ENCODE assay signal across 12 cellular contexts in the genomic region with DNA sequence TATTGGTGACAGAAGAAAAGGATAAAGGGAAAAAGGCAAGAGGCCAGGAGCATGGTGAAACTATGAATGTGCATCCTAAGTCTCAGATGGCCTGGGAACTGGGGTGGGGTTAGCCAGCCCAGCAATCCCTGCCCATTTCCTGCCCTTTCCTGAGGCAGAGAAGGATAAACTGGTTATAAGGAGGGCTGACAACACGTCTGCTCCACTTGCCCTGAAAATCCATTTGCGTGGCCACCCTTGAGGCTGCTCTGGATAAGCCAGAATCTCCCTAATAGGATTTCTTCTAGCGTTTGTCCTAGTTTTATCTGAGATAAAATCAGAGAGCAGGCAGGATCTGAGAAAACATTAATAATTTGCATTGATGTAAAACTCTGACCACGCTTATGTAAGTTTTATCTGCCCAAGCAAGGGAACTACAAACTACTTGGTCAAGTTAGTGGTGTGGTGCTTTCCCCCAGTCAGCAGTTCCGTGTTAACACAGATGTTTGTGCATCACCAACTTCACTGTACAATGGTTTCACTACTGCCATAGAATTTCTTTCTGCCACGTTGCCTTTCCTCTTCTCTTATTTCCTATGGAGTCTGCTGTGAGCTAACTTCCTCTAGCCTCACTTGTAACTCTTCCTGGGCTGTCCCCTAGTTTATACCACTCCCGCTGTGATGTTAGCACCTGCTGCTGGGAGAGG.
DNase-seq lines count a peak whose midpoint lies in the region; ATAC-seq, FAIRE-seq and TF ChIP-seq lines count a peak whose summit lies in the region.
"Had no signal": no experiment of that assay in that cellular context is flagged by ENCODE, and none has a peak within 500 bp of the region (broad histone marks: within the 10 kb centered on the region; RNA-seq: fewer than 3 reads in every experiment).

No MANE protein-coding gene starts in this region.

- no peaks in the 10 kb centered on the region for H3K36me3 ChIP-seq in SU-DHL-6 (ENCODE audit: low read length)
- H3K36me3 ChIP-seq: left lung had no signal

- H2AFZ ChIP-seq in SU-DHL-6 (ENCODE audit: low read depth, low read length, severe bottlenecking), result peak overlapping the region; percentile 44

- no peaks in the 10 kb centered on the region for H3K27me3 Mint-ChIP-seq in MCF 10A (ENCODE audit: insufficient read depth, unreplicated experiment)
- peaks cover 17% of the 10 kb centered on the region for H3K27me3 Mint-ChIP-seq in activated CD4-positive, alpha-beta T cell treated with anti-CD3 and anti-CD28 coated beads for 36 hours
- H3K27me3 Mint-ChIP-seq: CD4-positive, alpha-beta memory T cell had no signal

- DNase-seq in GM18507 (ENCODE audit: extremely low spot score, insufficient read length, low read depth) (no peak), SW 1271 (lab: John Stamatoyannopoulos, UW) (no peak), MCF 10A (ENCODE audit: unreplicated experiment) (no peak), GF-D8 (lab: John Stamatoyannopoulos, UW) (no peak)
- DNase-seq in activated CD4-positive, alpha-beta T cell treated with anti-CD3 and anti-CD28 coated beads for 36 hours, result no peak
- DNase-seq: activated CD4-positive, alpha-beta T cell treated with anti-CD3 and anti-CD28 coated beads for 1 hour; CD4-positive, alpha-beta memory T cell; left lung had no signal

- H3F3A ChIP-seq in SU-DHL-6 (ENCODE audit: insufficient read depth), result no peaks in the 10 kb centered on the region

- ATAC-seq in GM21381 (IDR thresholded peaks at IDR 0.05; ENCODE audit: unreplicated experiment) (peak; percentile 97), HG03064 (IDR thresholded peaks at IDR 0.05; ENCODE audit: low read depth, unreplicated experiment) (peak; percentile 90)
- ATAC-seq in activated CD4-positive, alpha-beta T cell treated with anti-CD3 and anti-CD28 coated beads for 36 hours, result no peak
- ATAC-seq: Panc1 had no signal

- no peaks in the 10 kb centered on the region for H3K79me2 ChIP-seq in SU-DHL-6 (ENCODE audit: insufficient read depth, low read length)

- intact Hi-C loops in MCF 10A (cut with micrococcal nuclease), result no loop called here
- intact Hi-C loops in activated CD4-positive, alpha-beta T cell treated with anti-CD3 and anti-CD28 coated beads for 36 hours (cut with DNase I, micrococcal nuclease), result no loop called here

- peaks cover 4% of the 10 kb centered on the region for H3K36me3 Mint-ChIP-seq in MCF 10A (ENCODE audit: insufficient read depth, unreplicated experiment)
- H3K36me3 Mint-ChIP-seq in activated CD4-positive, alpha-beta T cell treated with anti-CD3 and anti-CD28 coated beads for 36 hours (ENCODE audit: low read depth), result no peaks in the 10 kb centered on the region
- H3K36me3 Mint-ChIP-seq: CD4-positive, alpha-beta memory T cell had no signal

- no peaks in the 10 kb centered on the region for H4K20me1 ChIP-seq in SU-DHL-6 (ENCODE audit: low read depth, low read length)

- H3K4me3 ChIP-seq in SU-DHL-6 (ENCODE audit: insufficient read depth, low read length, poor library complexity, severe bottlenecking), result no peak overlapping the region
- H3K4me3 ChIP-seq: left lung had no signal

- FAIRE-seq in GM18507 (lab: Jason Lieb, UNC), result peak; percentile 71

- H3K27ac ChIP-seq in SU-DHL-6 (ENCODE audit: low read depth, low read length), result peak overlapping the region; percentile 25

- peak overlapping the region; percentile 18 for H3K4me2 ChIP-seq in SU-DHL-6 (ENCODE audit: low read depth, low read length, poor library complexity, severe bottlenecking)

- no peaks in the 10 kb centered on the region for H3K9me3 ChIP-seq in SU-DHL-6 (ENCODE audit: insufficient read depth, low read length)
- H3K9me3 ChIP-seq: left lung had no signal

- no peaks in the 10 kb centered on the region for H3K27me3 ChIP-seq in SU-DHL-6 (ENCODE audit: low read length)
- H3K27me3 ChIP-seq: left lung had no signal

- no peak overlapping the region for H3K27ac Mint-ChIP-seq in MCF 10A (ENCODE audit: low read depth, unreplicated experiment)
- no peak overlapping the region for H3K27ac Mint-ChIP-seq in activated CD4-positive, alpha-beta T cell treated with anti-CD3 and anti-CD28 coated beads for 36 hours
- H3K27ac Mint-ChIP-seq: CD4-positive, alpha-beta memory T cell had no signal

- H3K9me3 Mint-ChIP-seq in MCF 10A (ENCODE audit: unreplicated experiment), result no peaks in the 10 kb centered on the region
- H3K9me3 Mint-ChIP-seq in activated CD4-positive, alpha-beta T cell treated with anti-CD3 and anti-CD28 coated beads for 36 hours (ENCODE audit: low read depth), result no peaks in the 10 kb centered on the region

- TF ChIP-seq CTCF in SU-DHL-6 (IDR thresholded peaks at IDR 0.05; ENCODE audit: insufficient read depth, low read length, poor library complexity, severe bottlenecking) (no peak), MCF 10A (IDR thresholded peaks at IDR 0.05; ENCODE audit: unreplicated experiment) (no peak)

- POLR2A ChIA-PET in MCF 10A (lab: Yijun Ruan, JAX), result no interaction called here
- POLR2A ChIA-PET in activated CD4-positive, alpha-beta T cell treated with anti-CD3 and anti-CD28 coated beads for 36 hours (lab: Charles Lee), result no interaction called here

- no peak overlapping the region for H3K4me3 Mint-ChIP-seq in MCF 10A (ENCODE audit: unreplicated experiment)
- no peak overlapping the region for H3K4me3 Mint-ChIP-seq in activated CD4-positive, alpha-beta T cell treated with anti-CD3 and anti-CD28 coated beads for 36 hours
- H3K4me3 Mint-ChIP-seq: CD4-positive, alpha-beta memory T cell had no signal

- BruUV-seq in MCF 10A (replicated peaks; lab: Mats Ljungman, UMichigan), result no TSS peak

- H3K9me2 ChIP-seq in SU-DHL-6 (replicated peaks; ENCODE audit: insufficient read depth, low read length), result no peaks in the 10 kb centered on the region

- H3K4me1 Mint-ChIP-seq in MCF 10A (ENCODE audit: insufficient read depth, unreplicated experiment), result no peaks in the 10 kb centered on the region
- no peaks in the 10 kb centered on the region for H3K4me1 Mint-ChIP-seq in activated CD4-positive, alpha-beta T cell treated with anti-CD3 and anti-CD28 coated beads for 36 hours
- H3K4me1 Mint-ChIP-seq: CD4-positive, alpha-beta memory T cell had no signal

- CTCF ChIA-PET in MCF 10A (lab: Yijun Ruan, JAX), result no interaction called here
- CTCF ChIA-PET in activated CD4-positive, alpha-beta T cell treated with anti-CD3 and anti-CD28 coated beads for 36 hours (lab: Charles Lee), result no interaction called here

- H3K9ac ChIP-seq in SU-DHL-6 (ENCODE audit: low read length), result no peak overlapping the region
